ENCODE assay signal across 2 cellular contexts in genomic region chr1:16665836-16666235, GRCh38. TPM values are rescaled to one million over a fixed set of nuclear protein-coding genes. Genes with fewer than 3 reads are reported as not detected.
"Had no signal": no experiment of that assay in that cellular context is flagged by ENCODE, and none has a peak within 500 bp of the region (broad histone marks: within the 10 kb centered on the region; RNA-seq: fewer than 3 reads in every experiment).

No MANE protein-coding gene starts in this region.

RNA-seq across cellular contexts. Expression of gene RNU1-3, which starts 0.9 kb away (rescaled TPM):
- total RNA-seq: LHCN-M2, M059J had no signal
